Comparison of ENCODE assay signal across 1 cellular context in the genomic region with DNA sequence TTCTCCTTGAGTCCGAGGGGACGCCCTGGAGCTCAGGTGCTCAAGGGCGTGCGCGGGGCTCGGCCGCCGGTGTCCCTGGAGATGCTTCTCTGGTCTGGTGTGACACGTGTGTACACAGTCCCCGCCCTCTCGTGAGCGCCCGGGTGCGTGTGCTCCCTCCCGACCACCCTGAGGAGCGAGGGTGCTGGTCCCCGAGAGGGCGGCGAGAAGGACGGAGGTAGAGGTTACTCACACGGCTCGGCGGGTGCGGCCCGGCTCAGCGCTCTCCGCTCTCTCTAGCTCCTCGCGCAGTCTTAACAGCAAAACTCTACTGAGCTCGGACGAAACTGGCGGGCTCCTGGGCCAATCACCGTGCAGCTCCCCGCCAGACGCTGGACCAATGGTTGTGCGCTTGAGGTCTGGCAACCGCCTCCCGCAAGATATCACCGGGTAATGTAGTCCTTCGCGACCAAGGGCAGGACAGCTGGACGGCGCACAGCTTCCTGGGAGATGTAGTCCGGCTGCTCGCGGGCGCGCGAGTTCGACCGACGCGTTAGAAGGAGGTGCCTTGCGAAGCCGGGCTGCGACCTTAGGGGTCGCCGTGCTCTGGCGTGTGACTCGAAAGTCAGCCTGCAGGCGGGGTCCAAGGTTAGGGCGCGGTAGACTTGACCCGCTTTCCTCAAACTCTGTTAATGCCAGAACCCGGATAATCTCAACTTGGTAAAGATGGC.
A peak's percentile ranks its signal among the peaks of the same experiment; 100 is the strongest.
TF ChIP-seq lines count a peak whose summit lies in the region.

TSS of gene SLC25A19 (minus strand) at position 312 of the 710 bp plus-strand sequence. CDS start 2,669 bp downstream, outside the sequence.

TF ChIP-seq in A549, 52 proteins besides CTCF, POLR2A, EP300 and RAD21 (continued from another document):
- TF ChIP-seq USF2 (IDR thresholded peaks at IDR 0.05) (peak; percentile 48; the same call in 1 of the 2 replicates), NFE2L2 (conservative IDR thresholded peaks at IDR 0.05; ENCODE audit: low read length) (no peak), SMC3 (IDR thresholded peaks at IDR 0.05) (no peak), HDAC2 (IDR thresholded peaks at IDR 0.05) (peak; percentile 69; the same call in 1 of the 2 replicates), CHD2 (IDR thresholded peaks at IDR 0.05; ENCODE audit: low read length, partially characterized antibody) (peak; percentile 39), HEYL (CRISPR knock-in tag; IDR thresholded peaks at IDR 0.05) (no peak)
